8 cellular contexts compared by ENCODE assay signal in the genomic region with DNA sequence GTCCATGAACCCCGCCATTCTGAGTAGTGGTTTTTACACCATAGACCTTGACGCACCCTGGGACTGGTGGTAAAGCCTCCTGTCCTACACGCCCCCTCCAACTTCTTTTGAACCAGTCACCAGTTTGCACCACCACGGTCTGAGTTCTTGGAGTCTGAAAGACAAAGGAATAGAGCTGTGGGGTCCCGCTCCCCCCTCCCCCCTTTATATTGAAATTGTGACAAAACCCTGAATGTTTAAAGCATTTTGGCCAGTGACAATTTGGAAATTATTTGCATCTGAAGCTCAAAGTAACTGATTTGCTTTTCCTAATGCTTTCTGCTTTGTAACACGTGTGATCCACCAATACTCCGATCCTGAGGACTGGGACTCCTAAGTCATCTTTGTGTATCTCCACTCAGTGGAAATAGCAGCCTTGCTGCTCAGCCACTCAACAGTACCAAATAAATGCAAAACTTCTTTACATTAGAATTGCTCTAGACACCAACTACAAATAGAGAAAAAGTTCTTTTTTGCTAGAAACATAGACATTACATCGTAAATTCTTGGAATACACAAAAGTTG. TPM values are rescaled to one million over a fixed set of nuclear protein-coding genes. Genes with fewer than 3 reads are reported as not detected.
DNase-seq lines count a peak whose midpoint lies in the region; TF ChIP-seq lines count a peak whose summit lies in the region.

No MANE protein-coding gene starts in this region.

- peaks cover 37% of the 10 kb centered on the region for H3K4me1 Mint-ChIP-seq in activated naive CD8-positive, alpha-beta T cell treated with anti-CD3 and anti-CD28 coated beads for 36 hours

- H3K36me3 ChIP-seq in HUES48 (ENCODE audit: control insufficient read depth, insufficient read depth, low read length) (peaks cover 31% of the 10 kb centered on the region), stomach smooth muscle (ENCODE audit: control insufficient read depth in 2 of 2, insufficient read depth in 2 of 2, low read length in 2 of 2) (peaks cover 14 to 22% of the 10 kb centered on the region in 2 donors)

- H3K4me3 Mint-ChIP-seq in activated naive CD8-positive, alpha-beta T cell treated with anti-CD3 and anti-CD28 coated beads for 36 hours, result peak overlapping the region; percentile 99

- H3K4me3 ChIP-seq in HUES48 (ENCODE audit: low read depth, low read length) (peak overlapping the region; percentile 89), stomach smooth muscle (ENCODE audit: low read length in 2 of 2) (peak overlapping the region; percentile 96 to 99)

- TF ChIP-seq CTCF in GM13977 (IDR thresholded peaks at IDR 0.05; ENCODE audit: extremely low read depth, insufficient read depth, missing control alignments), result no peak

- peak; percentile 56 for DNase-seq in DMS114 treated with DMSO at 0.1 percent for 48 hours (lab: John Stamatoyannopoulos, UW; ENCODE audit: unreplicated experiment)
- no peak for DNase-seq in activated naive CD8-positive, alpha-beta T cell treated with anti-CD3 and anti-CD28 coated beads for 36 hours
- peak; percentile 39 for DNase-seq in iris pigment epithelial cell (ENCODE audit: low read depth)
- DNase-seq in GM13977 (ENCODE audit: low spot score), result no peak
- no peak for DNase-seq in HCEC 1CT
- no peak for DNase-seq in effector CD4-positive, alpha-beta T cell

- H3K9ac ChIP-seq in HUES48 (ENCODE audit: low read depth, low read length) (peak overlapping the region; percentile 73), stomach smooth muscle (ENCODE audit: low read length in 2 of 2) (peak overlapping the region; percentile 87 to 99)

- H3K4me1 ChIP-seq in HUES48 (ENCODE audit: control insufficient read depth, insufficient read depth, low read length) (peaks cover 26% of the 10 kb centered on the region), stomach smooth muscle (ENCODE audit: control insufficient read depth, insufficient read depth, low read length) (peaks cover 14% of the 10 kb centered on the region)

- peaks cover 11% of the 10 kb centered on the region for H3K27me3 Mint-ChIP-seq in activated naive CD8-positive, alpha-beta T cell treated with anti-CD3 and anti-CD28 coated beads for 36 hours

- peaks cover 42% of the 10 kb centered on the region for H3K36me3 Mint-ChIP-seq in activated naive CD8-positive, alpha-beta T cell treated with anti-CD3 and anti-CD28 coated beads for 36 hours

- H3K9me3 ChIP-seq in HUES48 (ENCODE audit: control insufficient read depth, insufficient read depth, low read length) (no peaks in the 10 kb centered on the region; the same call in 1 of the 2 replicates), stomach smooth muscle (ENCODE audit: control insufficient read depth in 2 of 2, low read length in 2 of 2) (no peaks in the 10 kb centered on the region)

- H3K9me3 Mint-ChIP-seq in activated naive CD8-positive, alpha-beta T cell treated with anti-CD3 and anti-CD28 coated beads for 36 hours, result peaks cover 3% of the 10 kb centered on the region

- H3K27me3 ChIP-seq in HUES48 (ENCODE audit: control insufficient read depth, insufficient read depth, low read length) (no peaks in the 10 kb centered on the region), stomach smooth muscle (ENCODE audit: control insufficient read depth in 1 of 2, insufficient read depth in 2 of 2, low read length in 2 of 2) (no peaks in the 10 kb centered on the region)

- H3K27ac ChIP-seq in HUES48 (ENCODE audit: low read depth, low read length) (peak overlapping the region; percentile 97), stomach smooth muscle (ENCODE audit: low read length) (peak overlapping the region; percentile 96)

- peak overlapping the region; percentile 100 for H3K27ac Mint-ChIP-seq in activated naive CD8-positive, alpha-beta T cell treated with anti-CD3 and anti-CD28 coated beads for 36 hours

- in situ Hi-C loops in GM13977 (cut with MboI; ENCODE audit: low pct_unique_long_range_greater_than_20kb, low sequenced_read_pairs, unreplicated experiment), result no loop called here

RNA-seq across cellular contexts. Expression of a gene that starts 0.8 kb away (rescaled TPM):
- total RNA-seq in activated naive CD8-positive, alpha-beta T cell treated with anti-CD3 and anti-CD28 coated beads for 36 hours, result 100 to 1,000 TPM; 381 to 392 TPM

RNA-seq across cellular contexts. Expression of a gene that starts 26.1 kb away (rescaled TPM):
- 10 to 100 TPM; 38.6 to 43.3 TPM for total RNA-seq in activated naive CD8-positive, alpha-beta T cell treated with anti-CD3 and anti-CD28 coated beads for 36 hours

Comparison
In these comparisons a context has a peak if more than half of its experiments do, and no peak if none do; other contexts are left out.
1. DNase-seq: peak in DMS114 treated with DMSO at 0.1 percent for 48 hours (single experiment) and iris pigment epithelial cell (single experiment); none in activated naive CD8-positive, alpha-beta T cell treated with anti-CD3 and anti-CD28 coated beads for 36 hours (single experiment), GM13977 (single experiment), HCEC 1CT (single experiment) and effector CD4-positive, alpha-beta T cell (single experiment).